Comparison of ENCODE assay signal across 8 cellular contexts in genomic region chr1:31422505-31423319, GRCh38. TPM values are rescaled to one million over a fixed set of nuclear protein-coding genes. Genes with fewer than 3 reads are reported as not detected.
DNase-seq lines count a peak whose midpoint lies in the region; ATAC-seq and TF ChIP-seq lines count a peak whose summit lies in the region.

No MANE protein-coding gene starts in this region.

- no peak overlapping the region for H3K4me3 Mint-ChIP-seq in activated naive CD4-positive, alpha-beta T cell treated with anti-CD3 and anti-CD28 coated beads for 36 hours

- no peak overlapping the region for H3K9ac ChIP-seq in KMS-11

- H3K79me2 ChIP-seq in KMS-11 (ENCODE audit: insufficient read depth, low read depth): no peaks in the 10 kb centered on the region

- H3K36me3 ChIP-seq in GM06990 (ENCODE audit: control insufficient read depth, insufficient read depth, low read length): no peaks in the 10 kb centered on the region
- H3K36me3 ChIP-seq in KMS-11 (ENCODE audit: insufficient read depth): no peaks in the 10 kb centered on the region
- no peaks in the 10 kb centered on the region for H3K36me3 ChIP-seq in upper lobe of right lung

- H3K4me3 ChIP-seq in GM06990 (replicated peaks; ENCODE audit: low read depth, low read length): no peak overlapping the region; the same call in 1 of the 2 replicates
- no peak overlapping the region for H3K4me3 ChIP-seq in KMS-11 (IDR thresholded peaks at IDR 0.05; ENCODE audit: insufficient read depth, low read depth, low read length)
- no peak overlapping the region for H3K4me3 ChIP-seq in upper lobe of right lung

- CTCF ChIA-PET in activated naive CD4-positive, alpha-beta T cell treated with anti-CD3 and anti-CD28 coated beads for 36 hours (lab: Charles Lee): interaction anchor here (0.6 to 9.1 kb wide), 15 partner anchors 8 to 261 kb away, joined by 3 to 80 read pairs (median 4); no protein-coding TSS in a partner anchor

- DNase-seq in GM06990 (ENCODE audit: extremely low read depth, insufficient read length) (no peak), SK-N-DZ (ENCODE audit: low spot score) (peak; percentile 57), glomerular visceral epithelial cell (ENCODE audit: extremely low spot score) (peak; percentile 91), posterior cingulate gyrus (peak in 8 of 10 donors; percentile 48 to 91 (median 78)), upper lobe of right lung (peak; percentile 82)
- peak; percentile 81 for DNase-seq in activated naive CD4-positive, alpha-beta T cell treated with anti-CD3 and anti-CD28 coated beads for 36 hours

- no peaks in the 10 kb centered on the region; the same call in 1 of the 2 replicates for H3K27me3 ChIP-seq in GM06990 (replicated peaks; ENCODE audit: control insufficient read depth, insufficient read depth, low read length)
- H3K27me3 ChIP-seq in KMS-11 (ENCODE audit: insufficient read depth, low read depth): peaks cover 41% of the 10 kb centered on the region; the same call in 1 of the 2 replicates
- no peaks in the 10 kb centered on the region for H3K27me3 ChIP-seq in upper lobe of right lung

- TF ChIP-seq CTCF in GM06990 (IDR thresholded peaks at IDR 0.05; ENCODE audit: insufficient read depth, low read length, poor library complexity, severe bottlenecking) (peak; percentile 92), KMS-11 (conservative IDR thresholded peaks at IDR 0.05; ENCODE audit: low read depth, low read length) (peak; percentile 93), upper lobe of right lung (IDR thresholded peaks at IDR 0.05) (peak; percentile 92)

- H3K36me3 Mint-ChIP-seq in activated naive CD4-positive, alpha-beta T cell treated with anti-CD3 and anti-CD28 coated beads for 36 hours (ENCODE audit: low read depth): no peaks in the 10 kb centered on the region

- H3K4me1 Mint-ChIP-seq in activated naive CD4-positive, alpha-beta T cell treated with anti-CD3 and anti-CD28 coated beads for 36 hours (ENCODE audit: low read depth): peaks cover 2% of the 10 kb centered on the region

- H3K27me3 Mint-ChIP-seq in activated naive CD4-positive, alpha-beta T cell treated with anti-CD3 and anti-CD28 coated beads for 36 hours (ENCODE audit: low read depth): peaks cover 22% of the 10 kb centered on the region

- H3K4me2 ChIP-seq in KMS-11: peak overlapping the region; percentile 96

- no peaks in the 10 kb centered on the region for H3K9me3 ChIP-seq in upper lobe of right lung

- H3K4me1 ChIP-seq in KMS-11 (ENCODE audit: low read depth, poor library complexity, severe bottlenecking) (peaks cover 25% of the 10 kb centered on the region), upper lobe of right lung (peaks cover 7% of the 10 kb centered on the region)

- H2AFZ ChIP-seq in KMS-11 (ENCODE audit: low read depth): no peak overlapping the region

- H3K27ac Mint-ChIP-seq in activated naive CD4-positive, alpha-beta T cell treated with anti-CD3 and anti-CD28 coated beads for 36 hours: no peak overlapping the region

- intact Hi-C loops in activated naive CD4-positive, alpha-beta T cell treated with anti-CD3 and anti-CD28 coated beads for 36 hours (cut with micrococcal nuclease): loop anchor here (1.0 kb wide), 3 partner anchors 28 to 238 kb away; no protein-coding TSS in a partner anchor
- intact Hi-C loops in posterior cingulate gyrus (cut with DNase I): loop anchor here (1.0 to 5.0 kb wide), 3 partner anchors 28 to 260 kb away; no protein-coding TSS in a partner anchor
- intact Hi-C loops in upper lobe of right lung (cut with DNase I): no loop called here

- no peaks in the 10 kb centered on the region for H4K20me1 ChIP-seq in KMS-11 (ENCODE audit: insufficient read depth)

- no peaks in the 10 kb centered on the region for H3K9me3 Mint-ChIP-seq in activated naive CD4-positive, alpha-beta T cell treated with anti-CD3 and anti-CD28 coated beads for 36 hours

- no peak overlapping the region for H3K27ac ChIP-seq in KMS-11
- no peak overlapping the region for H3K27ac ChIP-seq in upper lobe of right lung

- ATAC-seq in upper lobe of right lung: peak; percentile 96
- no peak for ATAC-seq in HG03457 (IDR thresholded peaks at IDR 0.05; ENCODE audit: unreplicated experiment)

RNA-seq across cellular contexts. Expression of gene SERINC2, which starts 9.7 kb away (rescaled TPM):
- 0.10 and 1.3 TPM in 2 replicates for polyA plus RNA-seq in SK-N-DZ (2014; cell fraction: cytosol; rRNA removed)
- 0.22 and 0.37 TPM in 2 replicates for polyA plus RNA-seq in SK-N-DZ (2014; cell fraction: nucleus; rRNA removed)
- under 1 TPM in 1 of 2 experiments, not detected in 1; 0.10 TPM for total RNA-seq in activated naive CD4-positive, alpha-beta T cell treated with anti-CD3 and anti-CD28 coated beads for 36 hours
- 40.6 TPM for total RNA-seq in upper lobe of right lung

RNA-seq across cellular contexts. Expression of gene FABP3, which starts 49.8 kb away (rescaled TPM):
- 1.2 and 7.3 TPM in 2 replicates for polyA plus RNA-seq in SK-N-DZ (2014; cell fraction: cytosol; rRNA removed)
- 0.74 TPM in 1 of 2 replicates, not detected in the other for polyA plus RNA-seq in SK-N-DZ (2014; cell fraction: nucleus; rRNA removed)
- total RNA-seq in activated naive CD4-positive, alpha-beta T cell treated with anti-CD3 and anti-CD28 coated beads for 36 hours: not detected
- 63.6 TPM for total RNA-seq in upper lobe of right lung

Comparison
In these comparisons a context has a peak if more than half of its experiments do, and no peak if none do; other contexts are left out.
1. RNA of gene SERINC2, which starts 9.7 kb away (total RNA-seq): 40.6 TPM in upper lobe of right lung (single experiment); 0.10 TPM in activated naive CD4-positive, alpha-beta T cell treated with anti-CD3 and anti-CD28 coated beads for 36 hours; every median in the first group is over 10 times any median in the second.
2. RNA of gene FABP3, which starts 49.8 kb away (total RNA-seq): 63.6 TPM in upper lobe of right lung (single experiment); not detected in activated naive CD4-positive, alpha-beta T cell treated with anti-CD3 and anti-CD28 coated beads for 36 hours; every median in the first group is over 10 times any median in the second.
3. Peak in every context shown above with its lines, with median percentiles within 50 percentile points of each other: CTCF ChIP-seq.